8 cellular contexts compared by ENCODE assay signal in the genomic region with DNA sequence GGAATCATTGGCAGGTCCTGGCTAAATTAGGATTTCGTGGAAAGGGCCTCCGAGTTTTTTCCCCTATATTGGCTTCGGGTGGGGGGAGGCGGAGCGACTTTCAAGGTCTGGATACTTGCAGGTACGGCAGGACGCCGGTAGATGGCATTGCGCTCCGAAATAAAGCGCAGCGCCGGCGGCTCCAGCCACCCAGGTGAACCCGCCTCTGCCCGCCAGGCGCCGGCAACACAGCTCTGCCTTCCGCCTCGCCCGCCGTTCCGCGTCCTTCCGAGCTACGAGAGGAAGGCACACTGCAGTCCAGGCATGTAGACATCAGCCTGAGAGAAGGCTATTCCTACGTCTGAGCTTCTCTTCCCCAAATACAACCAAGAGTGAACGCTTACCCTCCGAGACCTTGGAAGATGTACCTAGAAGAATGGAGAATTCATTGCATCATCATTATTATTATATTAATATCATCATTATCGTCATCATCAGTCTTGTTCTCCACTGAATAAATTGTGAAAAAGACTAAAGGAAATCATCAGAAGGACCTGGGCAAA.
DNase-seq lines count a peak whose midpoint lies in the region; ATAC-seq and TF ChIP-seq lines count a peak whose summit lies in the region.

No MANE protein-coding gene starts in this region.

- intact Hi-C loops in left colon (cut with DNase I, micrococcal nuclease): loop anchor here in 1 of 2 donors (5.0 kb wide), 1 partner anchor 513 kb away; a partner anchor contains a TSS

- peak overlapping the region; percentile 59 for H3K4me3 ChIP-seq in choroid plexus epithelial cell (ENCODE audit: low read depth, low read length)

- peak; percentile 63 for DNase-seq in AG09319 (ENCODE audit: extremely low read depth, low read depth)
- peak; percentile 91 for DNase-seq in NCI-H2196 (lab: John Stamatoyannopoulos, UW; ENCODE audit: unreplicated experiment)
- DNase-seq in activated CD4-positive, CD25-positive, alpha-beta regulatory T cell treated with anti-CD3 and anti-CD28 coated beads, Interleukin-2, amount 50 U/mL, for 16 hours (ENCODE audit: low read depth, low spot score): peak; percentile 6
- peak; percentile 88 for DNase-seq in choroid plexus epithelial cell (ENCODE audit: low read depth)
- DNase-seq in left colon: peak; percentile 81 to 88
- peak; percentile 50 to 65 for DNase-seq in stimulated activated CD4-positive, alpha-beta T cell treated with anti-CD3 and anti-CD28 coated beads, Interleukin-1b, Interleukin-23, amount 100 ng/mL, for 4 hours (ENCODE audit: low read depth in 2 of 2)

- ATAC-seq in GM19023 (IDR thresholded peaks at IDR 0.05; ENCODE audit: unreplicated experiment) (peak; percentile 99), HG03175 (IDR thresholded peaks at IDR 0.05; ENCODE audit: unreplicated experiment) (peak; percentile 99), left colon (peak; percentile 71)

- TF ChIP-seq CTCF in AG09319 (IDR thresholded peaks at IDR 0.05; ENCODE audit: low read depth, low read length): peak; percentile 81
- peak; percentile 84 for TF ChIP-seq CTCF in choroid plexus epithelial cell (conservative IDR thresholded peaks at IDR 0.05; ENCODE audit: low read depth, low read length)

Comparison
In these comparisons a context has a peak if more than half of its experiments do, and no peak if none do; other contexts are left out.
1. Peak in every context shown above with its lines: DNase-seq, ATAC-seq and H3K4me3 ChIP-seq.
2. DNase-seq: peak in every context shown above with its lines; median percentile 91 in NCI-H2196; 88 in choroid plexus epithelial cell; 84 in left colon; 63 in AG09319; 58 in stimulated activated CD4-positive, alpha-beta T cell treated with anti-CD3 and anti-CD28 coated beads, Interleukin-1b, Interleukin-23, amount 100 ng/mL, for 4 hours; 6 in activated CD4-positive, CD25-positive, alpha-beta regulatory T cell treated with anti-CD3 and anti-CD28 coated beads, Interleukin-2, amount 50 U/mL, for 16 hours.